In genomic region chr16:57082664-57083063, GRCh38 we compare ENCODE assay signal across 2 cellular contexts.
TF ChIP-seq lines count a peak whose summit lies in the region.

No MANE protein-coding gene starts in this region.

TF ChIP-seq in HepG2, 621 proteins besides CTCF, POLR2A, EP300 and RAD21:
- TF ChIP-seq ZNF652 (CRISPR knock-in tag; IDR thresholded peaks at IDR 0.05; ENCODE audit: borderline replicate concordance, low read depth) (no peak), CREB1 (IDR thresholded peaks at IDR 0.05) (peak; percentile 63; the same call in 1 of the 2 replicates), CREB1 (CRISPR knock-in tag; IDR thresholded peaks at IDR 0.05) (no peak), XBP1 (CRISPR knock-in tag; IDR thresholded peaks at IDR 0.05) (no peak), RERE (CRISPR knock-in tag; IDR thresholded peaks at IDR 0.05; ENCODE audit: low read depth) (no peak), ZFP41 (CRISPR knock-in tag; IDR thresholded peaks at IDR 0.05; ENCODE audit: borderline replicate concordance) (no peak), HDAC6 (IDR thresholded peaks at IDR 0.05; ENCODE audit: low read depth, low read length) (no peak)
- TF ChIP-seq, protein P1, sequence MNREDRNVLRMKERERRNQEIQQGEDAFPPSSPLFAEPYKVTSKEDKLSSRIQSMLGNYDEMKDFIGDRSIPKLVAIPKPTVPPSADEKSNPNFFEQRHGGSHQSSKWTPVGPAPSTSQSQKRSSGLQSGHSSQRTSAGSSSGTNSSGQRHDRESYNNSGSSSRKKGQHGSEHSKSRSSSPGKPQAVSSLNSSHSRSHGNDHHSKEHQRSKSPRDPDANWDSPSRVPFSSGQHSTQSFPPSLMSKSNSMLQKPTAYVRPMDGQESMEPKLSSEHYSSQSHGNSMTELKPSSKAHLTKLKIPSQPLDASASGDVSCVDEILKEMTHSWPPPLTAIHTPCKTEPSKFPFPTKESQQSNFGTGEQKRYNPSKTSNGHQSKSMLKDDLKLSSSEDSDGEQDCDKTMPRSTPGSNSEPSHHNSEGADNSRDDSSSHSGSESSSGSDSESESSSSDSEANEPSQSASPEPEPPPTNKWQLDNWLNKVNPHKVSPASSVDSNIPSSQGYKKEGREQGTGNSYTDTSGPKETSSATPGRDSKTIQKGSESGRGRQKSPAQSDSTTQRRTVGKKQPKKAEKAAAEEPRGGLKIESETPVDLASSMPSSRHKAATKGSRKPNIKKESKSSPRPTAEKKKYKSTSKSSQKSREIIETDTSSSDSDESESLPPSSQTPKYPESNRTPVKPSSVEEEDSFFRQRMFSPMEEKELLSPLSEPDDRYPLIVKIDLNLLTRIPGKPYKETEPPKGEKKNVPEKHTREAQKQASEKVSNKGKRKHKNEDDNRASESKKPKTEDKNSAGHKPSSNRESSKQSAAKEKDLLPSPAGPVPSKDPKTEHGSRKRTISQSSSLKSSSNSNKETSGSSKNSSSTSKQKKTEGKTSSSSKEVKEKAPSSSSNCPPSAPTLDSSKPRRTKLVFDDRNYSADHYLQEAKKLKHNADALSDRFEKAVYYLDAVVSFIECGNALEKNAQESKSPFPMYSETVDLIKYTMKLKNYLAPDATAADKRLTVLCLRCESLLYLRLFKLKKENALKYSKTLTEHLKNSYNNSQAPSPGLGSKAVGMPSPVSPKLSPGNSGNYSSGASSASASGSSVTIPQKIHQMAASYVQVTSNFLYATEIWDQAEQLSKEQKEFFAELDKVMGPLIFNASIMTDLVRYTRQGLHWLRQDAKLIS (CRISPR knock-in tag; IDR thresholded peaks at IDR 0.05) = no peak
- TF ChIP-seq, protein P2, sequence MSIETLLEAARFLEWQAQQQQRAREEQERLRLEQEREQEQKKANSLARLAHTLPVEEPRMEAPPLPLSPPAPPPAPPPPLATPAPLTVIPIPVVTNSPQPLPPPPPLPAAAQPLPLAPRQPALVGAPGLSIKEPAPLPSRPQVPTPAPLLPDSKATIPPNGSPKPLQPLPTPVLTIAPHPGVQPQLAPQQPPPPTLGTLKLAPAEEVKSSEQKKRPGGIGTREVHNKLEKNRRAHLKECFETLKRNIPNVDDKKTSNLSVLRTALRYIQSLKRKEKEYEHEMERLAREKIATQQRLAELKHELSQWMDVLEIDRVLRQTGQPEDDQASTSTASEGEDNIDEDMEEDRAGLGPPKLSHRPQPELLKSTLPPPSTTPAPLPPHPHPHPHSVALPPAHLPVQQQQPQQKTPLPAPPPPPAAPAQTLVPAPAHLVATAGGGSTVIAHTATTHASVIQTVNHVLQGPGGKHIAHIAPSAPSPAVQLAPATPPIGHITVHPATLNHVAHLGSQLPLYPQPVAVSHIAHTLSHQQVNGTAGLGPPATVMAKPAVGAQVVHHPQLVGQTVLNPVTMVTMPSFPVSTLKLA (IDR thresholded peaks at IDR 0.05) = 0 out of 2 replicates have a peak, but pooled peaks have one; percentile 36

TF ChIP-seq in GM12878, 131 proteins besides CTCF, POLR2A, EP300 and RAD21:
- TF ChIP-seq BCL3 (IDR thresholded peaks at IDR 0.05; ENCODE audit: borderline replicate concordance, insufficient read depth, low read depth, low read length, poor library complexity, severe bottlenecking) = peak; percentile 71
- TF ChIP-seq POLR2AphosphoS5 (IDR thresholded peaks at IDR 0.05; ENCODE audit: low read length) = 0 out of 2 replicates have a peak, but pooled peaks have one; percentile 28
- TF ChIP-seq NFIC (IDR thresholded peaks at IDR 0.05; ENCODE audit: low read depth, low read length) = no peak
